Comparison of ENCODE assay signal across 9 cellular contexts in genomic region chr4:23934915-23935314, GRCh38. TPM values are rescaled to one million over a fixed set of nuclear protein-coding genes. Genes with fewer than 3 reads are reported as not detected.
DNase-seq lines count a peak whose midpoint lies in the region; ATAC-seq lines count a peak whose summit lies in the region.
"Had no signal": no experiment of that assay in that cellular context is flagged by ENCODE, and none has a peak within 500 bp of the region (broad histone marks: within the 10 kb centered on the region; RNA-seq: fewer than 3 reads in every experiment).

No MANE protein-coding gene starts in this region.

- no peak overlapping the region for H3K27ac ChIP-seq in epithelial cell of prostate
- H3K27ac ChIP-seq in mesenchymal stem cell (ENCODE audit: low read length, poor library complexity, severe bottlenecking): no peak overlapping the region
- H3K27ac ChIP-seq: BLaER1 treated with 17β-estradiol and CSF1 and Interleukin-3, amounts not matched to agents 10 nM and 100 nM had no signal

- DNase-seq in AG08395 (ENCODE audit: low spot score) (peak; percentile 94), NCI-H187 treated with DMSO at 0.1 percent for 48 hours (lab: John Stamatoyannopoulos, UW) (peak; percentile 9), epithelial cell of prostate (ENCODE audit: low read depth, low spot score) (peak; percentile 45), mesenchymal stem cell (peak; percentile 85), germinal center (ENCODE audit: low spot score) (no peak)
- DNase-seq in activated naive CD4-positive, alpha-beta T cell treated with anti-CD3 and anti-CD28 coated beads for 36 hours: no peak

- H2BK120ac ChIP-seq in mesenchymal stem cell (ENCODE audit: low read depth, low read length): no peak overlapping the region

- no peaks in the 10 kb centered on the region for H3K36me3 ChIP-seq in mesenchymal stem cell (ENCODE audit: control insufficient read depth in 1 of 2, insufficient read depth in 2 of 2, low read depth in 1 of 2, low read length in 2 of 2)
- H3K36me3 ChIP-seq: BLaER1 treated with 17β-estradiol and CSF1 and Interleukin-3, amounts not matched to agents 10 nM and 100 nM had no signal

- H3K79me1 ChIP-seq in mesenchymal stem cell (replicated peaks; ENCODE audit: low read length, poor library complexity, severe bottlenecking): no peaks in the 10 kb centered on the region

- no peak overlapping the region for H4K91ac ChIP-seq in mesenchymal stem cell (ENCODE audit: low read length)

- H2BK5ac ChIP-seq in mesenchymal stem cell (ENCODE audit: low read depth, low read length, poor library complexity, severe bottlenecking): no peak overlapping the region

- no peak overlapping the region for H2AFZ ChIP-seq in mesenchymal stem cell (ENCODE audit: low read depth, low read length)

- 24% methylated on average over 3 of the region's 3 CpGs for WGBS in mesenchymal stem cell

- peak overlapping the region; percentile 51 for H3K9ac ChIP-seq in mesenchymal stem cell (ENCODE audit: low read length)
- H3K9ac ChIP-seq: BLaER1 treated with 17β-estradiol and CSF1 and Interleukin-3, amounts not matched to agents 10 nM and 100 nM had no signal

- no peaks in the 10 kb centered on the region for H3K9me3 Mint-ChIP-seq in activated naive CD4-positive, alpha-beta T cell treated with anti-CD3 and anti-CD28 coated beads for 36 hours

- H3K27ac Mint-ChIP-seq in activated naive CD4-positive, alpha-beta T cell treated with anti-CD3 and anti-CD28 coated beads for 36 hours: no peak overlapping the region

- H3K4me2 ChIP-seq in mesenchymal stem cell (ENCODE audit: low read length, poor library complexity, severe bottlenecking): no peak overlapping the region

- H2AK5ac ChIP-seq in mesenchymal stem cell (ENCODE audit: low read length, severe bottlenecking): no peak overlapping the region

- H3K18ac ChIP-seq in mesenchymal stem cell (ENCODE audit: low read depth in 1 of 2, low read length in 2 of 2): no peak overlapping the region

- H2BK15ac ChIP-seq in mesenchymal stem cell (ENCODE audit: low read depth, poor library complexity, severe bottlenecking): no peak overlapping the region

- peak overlapping the region in 1 of 2 experiments; percentile 76 for H2BK12ac ChIP-seq in mesenchymal stem cell (ENCODE audit: low read length in 2 of 2)

- no peaks in the 10 kb centered on the region for H3K9me3 ChIP-seq in mesenchymal stem cell (ENCODE audit: control insufficient read depth, low read length)
- H3K9me3 ChIP-seq: BLaER1 treated with 17β-estradiol and CSF1 and Interleukin-3, amounts not matched to agents 10 nM and 100 nM had no signal

- no peak overlapping the region for H3K4me3 Mint-ChIP-seq in activated naive CD4-positive, alpha-beta T cell treated with anti-CD3 and anti-CD28 coated beads for 36 hours

- no peak overlapping the region for H3K4me3 ChIP-seq in mesenchymal stem cell (ENCODE audit: insufficient read depth in 1 of 2, low read depth in 1 of 2, low read length in 2 of 2)
- H3K4me3 ChIP-seq: BLaER1 treated with 17β-estradiol and CSF1 and Interleukin-3, amounts not matched to agents 10 nM and 100 nM had no signal

- no peaks in the 10 kb centered on the region for H3K27me3 ChIP-seq in mesenchymal stem cell (ENCODE audit: control insufficient read depth in 1 of 2, insufficient read depth in 1 of 2, low read length in 2 of 2)
- H3K27me3 ChIP-seq: BLaER1 treated with 17β-estradiol and CSF1 and Interleukin-3, amounts not matched to agents 10 nM and 100 nM had no signal

- no peak overlapping the region for H3K23ac ChIP-seq in mesenchymal stem cell (ENCODE audit: low read length in 2 of 2)

- no peak overlapping the region for H3K4ac ChIP-seq in mesenchymal stem cell (ENCODE audit: low read depth in 1 of 2, low read length in 2 of 2)

- peaks cover 7% of the 10 kb centered on the region for H3K4me1 ChIP-seq in mesenchymal stem cell (ENCODE audit: control insufficient read depth, insufficient read depth, low read depth, low read length)

- no peaks in the 10 kb centered on the region for H3K27me3 Mint-ChIP-seq in activated naive CD4-positive, alpha-beta T cell treated with anti-CD3 and anti-CD28 coated beads for 36 hours (ENCODE audit: low read depth)

- no peak overlapping the region for H4K8ac ChIP-seq in mesenchymal stem cell (ENCODE audit: low read length)

- ATAC-seq in HG03280 (IDR thresholded peaks at IDR 0.05; ENCODE audit: unreplicated experiment) (no peak), HG02852 (IDR thresholded peaks at IDR 0.05; ENCODE audit: unreplicated experiment) (no peak)

- no peaks in the 10 kb centered on the region for H3K36me3 Mint-ChIP-seq in activated naive CD4-positive, alpha-beta T cell treated with anti-CD3 and anti-CD28 coated beads for 36 hours (ENCODE audit: low read depth)

- no peak overlapping the region for H3K14ac ChIP-seq in mesenchymal stem cell (ENCODE audit: low read length in 2 of 2)

- intact Hi-C loops in activated naive CD4-positive, alpha-beta T cell treated with anti-CD3 and anti-CD28 coated beads for 36 hours (cut with micrococcal nuclease): no loop called here

- CTCF ChIA-PET in activated naive CD4-positive, alpha-beta T cell treated with anti-CD3 and anti-CD28 coated beads for 36 hours (lab: Charles Lee): no interaction called here

- H3K4me1 Mint-ChIP-seq in activated naive CD4-positive, alpha-beta T cell treated with anti-CD3 and anti-CD28 coated beads for 36 hours (ENCODE audit: low read depth): no peaks in the 10 kb centered on the region

RNA-seq across cellular contexts. Expression of gene PPARGC1A, which starts 45.1 kb away (rescaled TPM):
- polyA plus RNA-seq in mesenchymal stem cell (2013, experiment 1 of 2): 1.0 TPM
- polyA plus RNA-seq in mesenchymal stem cell (2013, experiment 2 of 2): 1.7 TPM
- total RNA-seq in activated naive CD4-positive, alpha-beta T cell treated with anti-CD3 and anti-CD28 coated beads for 36 hours: not detected

Comparison
In these comparisons a context has a peak if more than half of its experiments do, and no peak if none do; other contexts are left out.
1. DNase-seq: peak in AG08395 (single experiment), NCI-H187 treated with DMSO at 0.1 percent for 48 hours (single experiment), epithelial cell of prostate (single experiment) and mesenchymal stem cell (single experiment); none in germinal center (single experiment) and activated naive CD4-positive, alpha-beta T cell treated with anti-CD3 and anti-CD28 coated beads for 36 hours (single experiment).